8 cellular contexts compared by ENCODE assay signal in the genomic region with DNA sequence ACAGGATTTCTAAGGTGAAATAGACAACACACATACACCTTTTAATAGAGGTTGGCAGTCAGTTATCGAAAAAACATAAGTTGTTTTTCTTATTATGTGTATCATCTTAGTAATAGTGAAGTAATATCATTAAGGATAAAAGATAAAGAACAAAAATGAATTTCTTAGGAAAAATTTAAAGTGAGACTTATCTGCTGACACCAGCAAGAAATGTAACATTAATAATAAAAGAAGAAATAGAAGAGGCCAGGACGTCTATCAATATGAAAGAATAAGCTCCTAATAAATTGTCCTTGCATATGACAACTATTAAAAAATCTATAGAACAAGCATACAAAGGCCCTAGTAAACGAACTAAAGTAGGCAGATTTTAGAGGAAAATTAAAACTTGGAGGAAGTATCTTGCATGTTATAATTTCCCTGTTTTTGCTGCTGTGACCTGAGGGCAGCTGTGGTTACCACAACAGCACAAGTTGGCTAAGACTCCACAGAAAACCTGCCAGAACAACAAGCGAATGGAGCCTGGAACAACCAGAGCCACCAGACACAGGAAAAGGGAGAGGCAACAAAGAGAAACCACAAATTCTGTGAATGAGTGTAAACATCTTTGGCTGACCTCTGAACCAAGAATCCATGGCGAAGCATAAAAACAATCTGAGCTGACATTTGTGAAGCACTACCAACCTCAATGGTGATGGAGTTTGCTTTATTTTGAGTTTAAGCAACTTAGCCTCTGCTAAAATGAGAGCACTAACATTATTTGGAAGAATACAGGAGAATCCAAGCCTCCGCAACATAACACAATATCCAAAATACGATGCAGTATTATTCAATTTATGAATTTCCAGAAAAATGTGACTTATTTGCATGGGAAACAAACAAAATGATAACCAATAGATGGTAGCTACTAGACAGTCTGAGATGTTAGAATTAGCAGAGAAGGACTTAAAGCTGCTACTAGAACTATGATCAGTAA.
A peak's percentile ranks its signal among the peaks of the same experiment; 100 is the strongest.
DNase-seq lines count a peak whose midpoint lies in the region; ATAC-seq and TF ChIP-seq lines count a peak whose summit lies in the region.

No MANE protein-coding gene starts in this region.

- no peaks in the 10 kb centered on the region for H3K79me2 ChIP-seq in smooth muscle cell (ENCODE audit: low read depth)

- H3K36me3 ChIP-seq in adipocyte (ENCODE audit: control insufficient read depth, insufficient read depth, low read length, severe bottlenecking) (no peaks in the 10 kb centered on the region), left ventricle myocardium inferior (no peaks in the 10 kb centered on the region), skeletal muscle satellite cell (ENCODE audit: insufficient read depth, low read length) (no peaks in the 10 kb centered on the region), smooth muscle cell (ENCODE audit: low read depth) (no peaks in the 10 kb centered on the region)

- H3K4me3 Mint-ChIP-seq in HFFc6, result no peak overlapping the region

- no peaks in the 10 kb centered on the region for H3F3A ChIP-seq in smooth muscle cell (ENCODE audit: low read depth)

- 77% methylated on average over 7 of the region's 7 CpGs for WGBS in smooth muscle cell (ENCODE audit: low lambda C conversion rate)

- peak overlapping the region; percentile 66 for H3K27ac Mint-ChIP-seq in HFFc6

- ATAC-seq in GM21526 (IDR thresholded peaks at IDR 0.05; ENCODE audit: low FRiP score, unreplicated experiment) (no peak), HG03442 (IDR thresholded peaks at IDR 0.05; ENCODE audit: unreplicated experiment) (no peak)

- no peaks in the 10 kb centered on the region for H4K20me1 ChIP-seq in smooth muscle cell (ENCODE audit: low read depth)

- H3K4me1 Mint-ChIP-seq in HFFc6 (ENCODE audit: low read depth), result peaks cover 27% of the 10 kb centered on the region

- no peaks in the 10 kb centered on the region for H3K27me3 Mint-ChIP-seq in HFFc6 (ENCODE audit: insufficient read depth)

- peak overlapping the region; percentile 21 for H3K27ac ChIP-seq in left ventricle myocardium inferior (replicated peaks)
- no peak overlapping the region for H3K27ac ChIP-seq in smooth muscle cell (ENCODE audit: low read depth)

- H3K9me3 ChIP-seq in adipocyte (ENCODE audit: control insufficient read depth, low read length), result no peaks in the 10 kb centered on the region
- H3K9me3 ChIP-seq in left ventricle myocardium inferior (replicated peaks), result no peaks in the 10 kb centered on the region
- H3K9me3 ChIP-seq in skeletal muscle satellite cell (replicated peaks; ENCODE audit: low read length), result no peaks in the 10 kb centered on the region
- no peaks in the 10 kb centered on the region for H3K9me3 ChIP-seq in smooth muscle cell (replicated peaks; ENCODE audit: low read depth)

- H3K9me3 Mint-ChIP-seq in HFFc6, result no peaks in the 10 kb centered on the region

- H3K36me3 Mint-ChIP-seq in HFFc6 (ENCODE audit: low read depth), result no peaks in the 10 kb centered on the region

- intact Hi-C loops in left ventricle myocardium inferior (cut with micrococcal nuclease), result no loop called here

- peak overlapping the region; percentile 18 for H3K9ac ChIP-seq in adipocyte (ENCODE audit: low read length)
- H3K9ac ChIP-seq in skeletal muscle satellite cell (ENCODE audit: low read depth, low read length), result no peak overlapping the region
- no peak overlapping the region for H3K9ac ChIP-seq in smooth muscle cell (ENCODE audit: low read depth)

- H2AFZ ChIP-seq in smooth muscle cell (ENCODE audit: low read depth), result no peak overlapping the region

- TF ChIP-seq CTCF in HFFc6 (IDR thresholded peaks at IDR 0.05) (no peak), left ventricle myocardium inferior (IDR thresholded peaks at IDR 0.05; ENCODE audit: borderline replicate concordance) (no peak), smooth muscle cell (IDR thresholded peaks at IDR 0.05; ENCODE audit: borderline replicate concordance, insufficient read depth, poor library complexity, severe bottlenecking) (no peak)

- H3K4me3 ChIP-seq in adipocyte (ENCODE audit: low read length) (peak overlapping the region; percentile 62), left ventricle myocardium inferior (no peak overlapping the region), skeletal muscle satellite cell (ENCODE audit: low read length) (no peak overlapping the region), smooth muscle cell (no peak overlapping the region)

- peaks cover 14% of the 10 kb centered on the region for H3K4me1 ChIP-seq in adipocyte (ENCODE audit: control insufficient read depth, insufficient read depth, low read length)
- H3K4me1 ChIP-seq in left ventricle myocardium inferior, result no peaks in the 10 kb centered on the region
- H3K4me1 ChIP-seq in skeletal muscle satellite cell (ENCODE audit: control insufficient read depth, insufficient read depth, low read length), result peaks cover 22% of the 10 kb centered on the region
- no peaks in the 10 kb centered on the region for H3K4me1 ChIP-seq in smooth muscle cell (ENCODE audit: low read depth)

- DNase-seq in HFFc6, result peak; percentile 77
- DNase-seq in adipocyte (ENCODE audit: low read depth), result peak; percentile 82
- no peak for DNase-seq in left ventricle myocardium inferior
- no peak for DNase-seq in smooth muscle cell (lab: John Stamatoyannopoulos, UW; ENCODE audit: unreplicated experiment)
- no peak for DNase-seq in GOT3 (lab: John Stamatoyannopoulos, UW)

- H3K27me3 ChIP-seq in adipocyte (replicated peaks; ENCODE audit: control insufficient read depth, insufficient read depth, low read length) (no peaks in the 10 kb centered on the region), left ventricle myocardium inferior (ENCODE audit: low read depth) (no peaks in the 10 kb centered on the region), skeletal muscle satellite cell (ENCODE audit: control insufficient read depth, insufficient read depth, low read length) (no peaks in the 10 kb centered on the region), smooth muscle cell (ENCODE audit: low read depth) (no peaks in the 10 kb centered on the region)

- H3K4me2 ChIP-seq in skeletal muscle satellite cell (ENCODE audit: low read length), result peak overlapping the region; percentile 5
- no peak overlapping the region for H3K4me2 ChIP-seq in smooth muscle cell

Comparison
In these comparisons a context has a peak if more than half of its experiments do, and no peak if none do; other contexts are left out.
1. DNase-seq: peak in HFFc6 (single experiment) and adipocyte (single experiment); none in left ventricle myocardium inferior (single experiment), smooth muscle cell (single experiment) and GOT3 (single experiment).